Comparison of ENCODE assay signal across 11 cellular contexts in genomic region chr11:1834132-1834610, GRCh38. TPM values are rescaled to one million over a fixed set of nuclear protein-coding genes. Genes with fewer than 3 reads are reported as not detected.
DNase-seq lines count a peak whose midpoint lies in the region; ATAC-seq, FAIRE-seq and TF ChIP-seq lines count a peak whose summit lies in the region.
"Had no signal": no experiment of that assay in that cellular context is flagged by ENCODE, and none has a peak within 500 bp of the region (broad histone marks: within the 10 kb centered on the region; RNA-seq: fewer than 3 reads in every experiment).

No MANE protein-coding gene starts in this region.

- H3K4me1 ChIP-seq in right lobe of liver, result peaks cover 0 to 20% (median 6%) of the 10 kb centered on the region in 4 donors

- no peak for ATAC-seq in left ventricle myocardium superior
- no peak for ATAC-seq in Right ventricle myocardium inferior
- ATAC-seq in right lobe of liver, result peak in 2 of 4 donors; percentile 16 to 17
- ATAC-seq in HG03045 (IDR thresholded peaks at IDR 0.05; ENCODE audit: unreplicated experiment), result no peak
- ATAC-seq: heart right ventricle; naive thymus-derived CD8-positive, alpha-beta T cell had no signal

- WGBS in right lobe of liver (ENCODE audit: insufficient coverage, low coverage, low lambda C conversion rate, missing lambda C conversion rate), result no CpG with 5 or more reads among the region's 13 CpGs

- no peaks in the 10 kb centered on the region for H3K36me3 ChIP-seq in right lobe of liver
- H3K36me3 ChIP-seq: heart right ventricle had no signal

- no peak for TF ChIP-seq CTCF in right lobe of liver (IDR thresholded peaks at IDR 0.05)

- H3K27ac ChIP-seq in right lobe of liver, result no peak overlapping the region
- H3K27ac ChIP-seq: heart right ventricle had no signal

- no peak for TF ChIP-seq POLR2A in right lobe of liver (IDR thresholded peaks at IDR 0.05)

- FAIRE-seq in urothelium cell line (lab: Jason Lieb, UNC), result peak; percentile 81

- intact Hi-C loops in left ventricle myocardium superior (cut with micrococcal nuclease) (no loop called here), Right ventricle myocardium inferior (cut with DNase I) (no loop called here), right lobe of liver (cut with DNase I) (loop anchor here (5.0 to 10.0 kb wide), 2 partner anchors 182 to 321 kb away; no protein-coding TSS in a partner anchor), posterior vena cava (cut with DNase I) (loop anchor here in 1 of 2 donors (2.0 kb wide), 1 partner anchor 141 kb away; no protein-coding TSS in a partner anchor)

- no peak overlapping the region for H3K4me3 ChIP-seq in right lobe of liver
- H3K4me3 ChIP-seq: heart right ventricle had no signal

- no peaks in the 10 kb centered on the region for H3K27me3 ChIP-seq in right lobe of liver

- no peaks in the 10 kb centered on the region for H3K9me3 ChIP-seq in right lobe of liver
- H3K9me3 ChIP-seq: heart right ventricle had no signal

- DNase-seq in left ventricle myocardium superior (peak; percentile 25), Right ventricle myocardium inferior (ENCODE audit: missing footprints) (no peak), right lobe of liver (peak in 2 of 3 donors; percentile 40 to 55), urothelium cell line (ENCODE audit: low spot score) (peak; percentile 77), posterior vena cava (ENCODE audit: low spot score) (no peak)
- DNase-seq: ACHN, NCI-H1694 treated with DMSO at 0.1 percent for 48 hours had no signal

RNA-seq across cellular contexts. Expression of gene SYT8, which starts 0.6 kb away (rescaled TPM):
- total RNA-seq in left ventricle myocardium superior (not detected), Right ventricle myocardium inferior (not detected), right lobe of liver (under 1 TPM in 1 of 6 experiments, not detected in 5; 0.68 TPM), posterior vena cava (not detected)
- total RNA-seq: activated CD8-positive, alpha-beta memory T cell treated with anti-CD3 and anti-CD28 coated beads for 36 hours; heart right ventricle; naive thymus-derived CD8-positive, alpha-beta T cell had no signal

RNA-seq across cellular contexts. Expression of gene TNNI2, which starts 4.6 kb away (rescaled TPM):
- total RNA-seq in left ventricle myocardium superior, result not detected
- 0.35 TPM for total RNA-seq in Right ventricle myocardium inferior
- total RNA-seq in right lobe of liver, result 1 to 10 TPM in 2 of 6 experiments, under 1 TPM in 1, not detected in 3; 0.31 to 1.9 (median 1.1) TPM
- 1 to 10 TPM; 1.0 to 1.3 TPM for total RNA-seq in posterior vena cava
- total RNA-seq: naive thymus-derived CD8-positive, alpha-beta T cell had no signal

RNA-seq across cellular contexts. Expression of gene LSP1, which starts 18.7 kb away (rescaled TPM):
- 22.9 TPM for total RNA-seq in left ventricle myocardium superior
- total RNA-seq in Right ventricle myocardium inferior, result 22.5 TPM
- total RNA-seq in right lobe of liver, result 10 to 100 TPM in 3 of 6 experiments, 1 to 10 TPM in 3; 2.3 to 20.6 (median 8.8) TPM
- 100 to 1,000 TPM in 1 of 2 donors, 10 to 100 TPM in 1; 39.1 to 122 TPM for total RNA-seq in posterior vena cava

RNA-seq across cellular contexts. Expression of gene PRR33, which starts 57.5 kb away (rescaled TPM):
- total RNA-seq in left ventricle myocardium superior (4.4 TPM), Right ventricle myocardium inferior (5.0 TPM), right lobe of liver (not detected), posterior vena cava (under 1 TPM in 1 of 2 donors, not detected in 1; 0.14 TPM)
- total RNA-seq: naive thymus-derived CD8-positive, alpha-beta T cell had no signal

Comparison
In these comparisons a context has a peak if more than half of its experiments do, and no peak if none do; other contexts are left out.
1. DNase-seq: peak in left ventricle myocardium superior (single experiment), right lobe of liver (2 of 3) and urothelium cell line (single experiment); none in Right ventricle myocardium inferior (single experiment) and posterior vena cava (single experiment).
2. intact Hi-C loops: an anchor here in right lobe of liver (5.0 to 10.0 kb wide); none called in left ventricle myocardium superior and Right ventricle myocardium inferior.